ENCODE assay signal across 19 cellular contexts in genomic region chr7:117217636-117218035, GRCh38.
DNase-seq lines count a peak whose midpoint lies in the region; ATAC-seq and TF ChIP-seq lines count a peak whose summit lies in the region.
"Had no signal": no experiment of that assay in that cellular context is flagged by ENCODE, and none has a peak within 500 bp of the region (broad histone marks: within the 10 kb centered on the region; RNA-seq: fewer than 3 reads in every experiment).

No MANE protein-coding gene starts in this region.

- H3K27me3 Mint-ChIP-seq in progenitor cell of endocrine pancreas: peaks cover 9% of the 10 kb centered on the region
- H3K27me3 Mint-ChIP-seq: T-cell had no signal

- H2AFZ ChIP-seq in osteoblast (ENCODE audit: low read length): no peak overlapping the region
- H2AFZ ChIP-seq: GM23338 had no signal

- peak overlapping the region; percentile 19 for H3K4me2 ChIP-seq in osteoblast (ENCODE audit: insufficient read depth, low read length)
- H3K4me2 ChIP-seq: GM23338 had no signal

- no peak overlapping the region for H3K4me3 Mint-ChIP-seq in progenitor cell of endocrine pancreas (ENCODE audit: low read depth)
- H3K4me3 Mint-ChIP-seq: GM23338, neural crest cell, T-cell had no signal

- H3K36me3 Mint-ChIP-seq in progenitor cell of endocrine pancreas (ENCODE audit: insufficient read depth): peaks cover 6% of the 10 kb centered on the region

- no peaks in the 10 kb centered on the region for H3K27me3 ChIP-seq in osteoblast (ENCODE audit: insufficient read depth, low read length)
- H3K27me3 ChIP-seq: foreskin keratinocyte had no signal

- DNase-seq in EH (ENCODE audit: low read depth): peak; percentile 85
- peak; percentile 74 for DNase-seq in fibroblast of mammary gland (ENCODE audit: low read depth)
- DNase-seq in osteoblast (ENCODE audit: insufficient read length, low spot score, missing footprints): no peak
- no peak for DNase-seq in progenitor cell of endocrine pancreas (ENCODE audit: low spot score, unreplicated experiment)
- DNase-seq in COR-L47 (lab: John Stamatoyannopoulos, UW): no peak
- DNase-seq: activated CD4-positive, alpha-beta T cell treated with anti-CD3 and anti-CD28 coated beads for 48 hours; DND-41; effector memory CD4-positive, alpha-beta T cell; Kasumi-1; midbrain; NCI-H1105 treated with DMSO at 0.1 percent for 48 hours; NCI-H69; T-cell had no signal

- H3K4me1 Mint-ChIP-seq in progenitor cell of endocrine pancreas (ENCODE audit: low read depth): peaks cover 9% of the 10 kb centered on the region
- H3K4me1 Mint-ChIP-seq: GM23338, neural crest cell, T-cell had no signal

- no peak for TF ChIP-seq POLR2A in GM18505 (IDR thresholded peaks at IDR 0.05; ENCODE audit: borderline replicate concordance, extremely low read depth, insufficient read depth, insufficient read length)

- no peak overlapping the region for H3K27ac Mint-ChIP-seq in progenitor cell of endocrine pancreas
- H3K27ac Mint-ChIP-seq: GM23338, T-cell had no signal

- TF ChIP-seq CTCF in fibroblast of mammary gland (conservative IDR thresholded peaks at IDR 0.05; ENCODE audit: control insufficient read depth, insufficient read depth, low read depth, low read length): no peak
- TF ChIP-seq CTCF in osteoblast (IDR thresholded peaks at IDR 0.05; ENCODE audit: extremely low read depth, low read depth, low read length): no peak
- no peak for TF ChIP-seq CTCF in progenitor cell of endocrine pancreas (IDR thresholded peaks at IDR 0.05; ENCODE audit: unreplicated experiment)

- H3K79me2 ChIP-seq in osteoblast (ENCODE audit: insufficient read depth, low read length): no peaks in the 10 kb centered on the region

- H4K20me1 ChIP-seq in osteoblast (ENCODE audit: insufficient read depth, low read length): no peaks in the 10 kb centered on the region

- H3K36me3 ChIP-seq in osteoblast (ENCODE audit: insufficient read depth, low read length): no peaks in the 10 kb centered on the region

- H3K4me1 ChIP-seq in osteoblast (ENCODE audit: insufficient read depth, low read length): peaks cover 31% of the 10 kb centered on the region

- ATAC-seq in SK-N-SH treated with all-trans-retinoic acid at 6 μM for 48 hours (peak; percentile 82), GM21528 (IDR thresholded peaks at IDR 0.05; ENCODE audit: low FRiP score, unreplicated experiment) (no peak), GM18505 (IDR thresholded peaks at IDR 0.05; ENCODE audit: unreplicated experiment) (no peak)
- ATAC-seq: foreskin keratinocyte, GM23338, T-cell had no signal

- H3K27ac ChIP-seq in osteoblast (ENCODE audit: low read depth, low read length): peak overlapping the region; percentile 43
- H3K27ac ChIP-seq: foreskin keratinocyte had no signal

- no peak overlapping the region for H3K4me3 ChIP-seq in fibroblast of mammary gland (ENCODE audit: control insufficient read depth, low read depth, low read length)
- H3K4me3 ChIP-seq in osteoblast (ENCODE audit: insufficient read depth, low read length): no peak overlapping the region
- H3K4me3 ChIP-seq: GM23338 had no signal

- no peaks in the 10 kb centered on the region for H3K9me3 ChIP-seq in osteoblast (ENCODE audit: low read depth, low read length)

- H3K9me3 Mint-ChIP-seq in progenitor cell of endocrine pancreas (ENCODE audit: low read depth): no peaks in the 10 kb centered on the region
- H3K9me3 Mint-ChIP-seq: GM23338, neural crest cell, T-cell had no signal

TF ChIP-seq in SK-N-SH treated with all-trans-retinoic acid at 6 μM for 48 hours, 23 proteins besides CTCF, POLR2A, EP300 and RAD21:
- TF ChIP-seq POU6F1 (CRISPR knock-in tag; IDR thresholded peaks at IDR 0.05; ENCODE audit: borderline replicate concordance, low read depth) (no peak), BACH2 (CRISPR knock-in tag; IDR thresholded peaks at IDR 0.05; ENCODE audit: borderline replicate concordance) (no peak), ARNTL (CRISPR knock-in tag; IDR thresholded peaks at IDR 0.05; ENCODE audit: borderline replicate concordance, low read depth) (no peak), ZNF8 (CRISPR knock-in tag; IDR thresholded peaks at IDR 0.05) (no peak), PPARA (CRISPR knock-in tag; IDR thresholded peaks at IDR 0.05; ENCODE audit: borderline replicate concordance) (no peak), SNAI2 (CRISPR knock-in tag; IDR thresholded peaks at IDR 0.05) (no peak), ZNF70 (CRISPR knock-in tag; IDR thresholded peaks at IDR 0.05) (no peak), ZFP30 (CRISPR knock-in tag; IDR thresholded peaks at IDR 0.05) (no peak), TSHZ2 (CRISPR knock-in tag; IDR thresholded peaks at IDR 0.05) (no peak), ISL1 (CRISPR knock-in tag; IDR thresholded peaks at IDR 0.05) (no peak), TOX (CRISPR knock-in tag; IDR thresholded peaks at IDR 0.05; ENCODE audit: borderline replicate concordance) (no peak), RARB (CRISPR knock-in tag; IDR thresholded peaks at IDR 0.05) (no peak), OSR1 (CRISPR knock-in tag; IDR thresholded peaks at IDR 0.05) (no peak), TCF4 (CRISPR knock-in tag; IDR thresholded peaks at IDR 0.05; ENCODE audit: borderline replicate concordance) (no peak), PATZ1 (CRISPR knock-in tag; IDR thresholded peaks at IDR 0.05; ENCODE audit: borderline replicate concordance) (no peak), ZC3H10 (CRISPR knock-in tag; IDR thresholded peaks at IDR 0.05) (no peak)

Comparison
In these comparisons a context has a peak if more than half of its experiments do, and no peak if none do; other contexts are left out.
1. DNase-seq: peak in EH (single experiment) and fibroblast of mammary gland (single experiment); none in osteoblast (single experiment), progenitor cell of endocrine pancreas (single experiment) and COR-L47 (single experiment).